Comparison of ENCODE assay signal across 8 cellular contexts in the genomic region with DNA sequence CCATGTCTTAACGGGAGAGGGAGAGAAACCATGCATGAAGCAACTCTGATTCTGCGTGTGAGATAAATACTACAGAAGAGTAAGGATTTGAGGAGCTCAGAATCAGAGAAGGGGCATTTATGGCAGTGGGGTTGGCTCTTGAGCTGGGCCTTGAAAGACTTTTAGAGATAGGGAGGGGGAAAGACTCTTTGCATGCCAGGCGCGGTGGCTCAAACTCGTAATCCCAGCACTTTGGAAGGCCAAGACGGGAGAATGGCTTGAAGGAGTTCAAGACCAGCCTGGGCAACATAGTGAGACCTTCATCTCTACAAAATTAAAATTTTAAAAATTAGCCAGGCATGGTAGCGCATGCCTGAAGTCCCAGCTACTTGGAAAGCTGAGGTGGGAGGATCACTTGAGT. TPM values are rescaled to one million over a fixed set of nuclear protein-coding genes. Genes with fewer than 3 reads are reported as not detected.
DNase-seq lines count a peak whose midpoint lies in the region; ATAC-seq and TF ChIP-seq lines count a peak whose summit lies in the region.

No MANE protein-coding gene starts in this region.

- H3K4me1 Mint-ChIP-seq in nephron, result peaks cover 28% of the 10 kb centered on the region
- H3K4me1 Mint-ChIP-seq in effector memory CD8-positive, alpha-beta T cell (ENCODE audit: low read depth in 2 of 2), result peaks cover 14 to 17% of the 10 kb centered on the region in 2 donors

- H3K4me3 ChIP-seq in A673 (ENCODE audit: low read depth, low read length, poor library complexity, severe bottlenecking) (peak overlapping the region; percentile 62), HUES6 (ENCODE audit: low read depth, low read length) (peak overlapping the region; percentile 85), colonic mucosa (peak overlapping the region; percentile 43)

- H3K9ac ChIP-seq in HUES6 (ENCODE audit: low read length) (no peak overlapping the region), colonic mucosa (ENCODE audit: low read depth in 2 of 2, low read length in 2 of 2) (peak overlapping the region in 1 of 2 donors; percentile 70)

- H3K27ac ChIP-seq in A673 (ENCODE audit: low read depth, low read length, poor library complexity, severe bottlenecking), result no peak overlapping the region
- H3K27ac ChIP-seq in HUES6 (ENCODE audit: low read depth, low read length), result no peak overlapping the region
- H3K27ac ChIP-seq in colonic mucosa, result peak overlapping the region; percentile 92

- ATAC-seq in HG03025 (IDR thresholded peaks at IDR 0.05; ENCODE audit: low FRiP score, unreplicated experiment), result no peak
- ATAC-seq in effector memory CD8-positive, alpha-beta T cell (replicated peaks), result no peak

- H3K27me3 Mint-ChIP-seq in nephron (ENCODE audit: low read depth), result no peaks in the 10 kb centered on the region
- no peaks in the 10 kb centered on the region for H3K27me3 Mint-ChIP-seq in effector memory CD8-positive, alpha-beta T cell

- BruUV-seq in A673 (replicated peaks; lab: Mats Ljungman, UMichigan), result no TSS peak

- no peaks in the 10 kb centered on the region for H3K27me3 ChIP-seq in A673 (replicated peaks; ENCODE audit: insufficient read depth, low read depth, low read length, poor library complexity)
- H3K27me3 ChIP-seq in HUES6 (ENCODE audit: control insufficient read depth, insufficient read depth, low read length), result no peaks in the 10 kb centered on the region
- H3K27me3 ChIP-seq in colonic mucosa, result no peaks in the 10 kb centered on the region

- intact Hi-C loops in A673 (cut with micrococcal nuclease; ENCODE audit: unreplicated experiment), result no loop called here
- intact Hi-C loops in colonic mucosa (cut with DNase I), result no loop called here

- H3K36me3 Mint-ChIP-seq in nephron (ENCODE audit: low read depth), result peaks cover 7% of the 10 kb centered on the region
- H3K36me3 Mint-ChIP-seq in effector memory CD8-positive, alpha-beta T cell (ENCODE audit: insufficient read depth), result peaks cover 9% of the 10 kb centered on the region

- H3K4me1 ChIP-seq in A673 (ENCODE audit: insufficient read depth, low read length, poor library complexity, severe bottlenecking), result peaks cover 5% of the 10 kb centered on the region
- peaks cover 35% of the 10 kb centered on the region for H3K4me1 ChIP-seq in HUES6 (ENCODE audit: control insufficient read depth, insufficient read depth, low read length)
- H3K4me1 ChIP-seq in colonic mucosa, result peaks cover 14% of the 10 kb centered on the region

- POLR2A ChIA-PET in A673 (lab: Charles Lee; ENCODE audit: low non-redundant PET), result no interaction called here

- H3K27ac Mint-ChIP-seq in nephron, result peak overlapping the region in 2 of 3 experiments; percentile 50 to 87
- H3K27ac Mint-ChIP-seq in effector memory CD8-positive, alpha-beta T cell, result no peak overlapping the region

- CTCF ChIA-PET in A673 (lab: Charles Lee), result no interaction called here

- DNase-seq in A673 (ENCODE audit: low spot score) (no peak), colonic mucosa (no peak), D341Med (ENCODE audit: low spot score) (no peak)
- no peak for DNase-seq in effector memory CD8-positive, alpha-beta T cell
- DNase-seq in stimulated activated CD4-positive, alpha-beta T cell treated with anti-CD3 and anti-CD28 coated beads, Interleukin-1b, Interleukin-23, amount 100 ng/mL, for 48 hours, result no peak

- H3K9me3 Mint-ChIP-seq in nephron, result no peaks in the 10 kb centered on the region
- no peaks in the 10 kb centered on the region for H3K9me3 Mint-ChIP-seq in effector memory CD8-positive, alpha-beta T cell

- no peaks in the 10 kb centered on the region for H3K36me3 ChIP-seq in A673 (ENCODE audit: insufficient read depth, low read length, poor library complexity, severe bottlenecking)
- H3K36me3 ChIP-seq in HUES6 (ENCODE audit: control insufficient read depth, insufficient read depth, low read length), result no peaks in the 10 kb centered on the region
- H3K36me3 ChIP-seq in colonic mucosa, result no peaks in the 10 kb centered on the region

- no peak for TF ChIP-seq CTCF in A673 (conservative IDR thresholded peaks at IDR 0.05; ENCODE audit: low read depth, low read length)
- TF ChIP-seq CTCF in colonic mucosa (IDR thresholded peaks at IDR 0.05), result no peak
- no peak for TF ChIP-seq CTCF in nephron (IDR thresholded peaks at IDR 0.05; ENCODE audit: unreplicated experiment in 3 of 3)

- H3K9me3 ChIP-seq in A673 (ENCODE audit: low read depth, low read length, poor library complexity, severe bottlenecking), result no peaks in the 10 kb centered on the region
- no peaks in the 10 kb centered on the region for H3K9me3 ChIP-seq in HUES6 (ENCODE audit: control insufficient read depth, insufficient read depth, low read depth, low read length)
- no peaks in the 10 kb centered on the region for H3K9me3 ChIP-seq in colonic mucosa

- peak overlapping the region; percentile 85 to 94 (median 87) for H3K4me3 Mint-ChIP-seq in nephron
- peak overlapping the region in 1 of 2 donors; percentile 83 for H3K4me3 Mint-ChIP-seq in effector memory CD8-positive, alpha-beta T cell

RNA-seq across cellular contexts. Expression of a gene that starts 0.7 kb away (rescaled TPM):
- 0.26 and 0.87 TPM in 2 replicates for total RNA-seq in A673 (2021)
- total RNA-seq in colonic mucosa, result 1 to 10 TPM; 1.3 to 5.1 TPM

RNA-seq across cellular contexts. Expression of a gene that starts 0.9 kb away (rescaled TPM):
- total RNA-seq in A673 (2021) (3.3 and 5.6 TPM in 2 replicates), colonic mucosa (10 to 100 TPM; 26.4 to 29.6 TPM)

RNA-seq across cellular contexts. Expression of a gene that starts 55.8 kb away (rescaled TPM):
- total RNA-seq in A673 (2021) (not detected in 2 replicates), colonic mucosa (not detected)

Comparison
In these comparisons a context has a peak if more than half of its experiments do, and no peak if none do; other contexts are left out.
1. H3K27ac Mint-ChIP-seq: peak in nephron (2 of 3); none in effector memory CD8-positive, alpha-beta T cell (0 of 2).
2. Peak in every context shown above with its lines, with median percentiles within 50 percentile points of each other: H3K4me3 ChIP-seq.